Comparison of ENCODE assay signal across 8 cellular contexts in genomic region chr11:10405858-10406592, GRCh38.
DNase-seq lines count a peak whose midpoint lies in the region; ATAC-seq and TF ChIP-seq lines count a peak whose summit lies in the region.

No MANE protein-coding gene starts in this region.

- H3K27ac ChIP-seq in C4-2B: no peak overlapping the region

- peak; percentile 89 for TF ChIP-seq CTCF in C4-2B (conservative IDR thresholded peaks at IDR 0.05)

- DNase-seq in NCI-H1694 treated with DMSO at 0.1 percent for 48 hours (lab: John Stamatoyannopoulos, UW) (peak; percentile 78), T follicular helper cell (ENCODE audit: low read depth) (peak; percentile 17), brain pericyte (ENCODE audit: low read depth, low spot score) (peak; percentile 56), inferior parietal cortex (ENCODE audit: extremely low spot score) (peak; percentile 88)
- DNase-seq in stimulated activated CD4-positive, alpha-beta T cell treated with anti-CD3 and anti-CD28 coated beads, Interleukin-12 subunit alpha, Interleukin-12 subunit beta, amount 100 ng/mL, for 24 hours (ENCODE audit: low read depth in 2 of 2): peak; percentile 16 to 23

- ATAC-seq in GM21786 (IDR thresholded peaks at IDR 0.05; ENCODE audit: unreplicated experiment) (peak; percentile 58), GM19324 (IDR thresholded peaks at IDR 0.05; ENCODE audit: low FRiP score, unreplicated experiment) (no peak)

Comparison
In these comparisons a context has a peak if more than half of its experiments do, and no peak if none do; other contexts are left out.
1. DNase-seq: peak in every context shown above with its lines; median percentile 88 in inferior parietal cortex; 78 in NCI-H1694 treated with DMSO at 0.1 percent for 48 hours; 56 in brain pericyte; 20 in stimulated activated CD4-positive, alpha-beta T cell treated with anti-CD3 and anti-CD28 coated beads, Interleukin-12 subunit alpha, Interleukin-12 subunit beta, amount 100 ng/mL, for 24 hours; 17 in T follicular helper cell.